Comparison of ENCODE assay signal across 8 cellular contexts in the genomic region with DNA sequence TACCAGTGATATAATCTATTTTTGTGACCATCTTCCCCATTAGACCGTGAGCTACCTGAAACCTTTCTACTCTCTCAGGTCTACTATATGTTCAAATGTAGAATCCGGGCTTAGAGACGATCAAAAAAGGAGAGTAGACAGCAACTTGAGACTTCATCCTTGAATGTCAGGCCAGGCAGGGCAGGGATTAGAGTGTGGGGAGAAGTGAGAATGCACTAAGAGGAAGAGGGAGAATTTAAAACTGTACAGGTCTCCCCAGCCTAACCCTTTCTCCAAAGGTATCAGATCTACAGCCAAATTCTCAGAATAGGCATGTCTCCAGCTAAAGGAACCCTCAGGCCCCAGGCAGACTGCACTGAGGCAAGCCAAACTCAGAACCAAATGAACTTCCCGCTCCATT. TPM values are rescaled to one million over a fixed set of nuclear protein-coding genes. Genes with fewer than 3 reads are reported as not detected.
A peak's percentile ranks its signal among the peaks of the same experiment; 100 is the strongest.
DNase-seq lines count a peak whose midpoint lies in the region; ATAC-seq and TF ChIP-seq lines count a peak whose summit lies in the region.

No MANE protein-coding gene starts in this region.

- no peaks in the 10 kb centered on the region for H3K27me3 ChIP-seq in Caco-2 (replicated peaks; ENCODE audit: control insufficient read depth, insufficient read depth, low read length)
- no peaks in the 10 kb centered on the region for H3K27me3 ChIP-seq in OCI-LY3 (ENCODE audit: low read depth, low read length)
- no peaks in the 10 kb centered on the region for H3K27me3 ChIP-seq in endocrine pancreas (ENCODE audit: control insufficient read depth, insufficient read depth, low read length)
- H3K27me3 ChIP-seq in osteoblast (ENCODE audit: insufficient read depth, low read length): no peaks in the 10 kb centered on the region

- H3K79me2 ChIP-seq in OCI-LY3 (ENCODE audit: low read length) (peaks cover 39% of the 10 kb centered on the region), osteoblast (ENCODE audit: insufficient read depth, low read length) (peaks cover 57% of the 10 kb centered on the region)

- peak overlapping the region; percentile 98 for H3K27ac Mint-ChIP-seq in Caco-2 (ENCODE audit: unreplicated experiment)

- H3K36me3 ChIP-seq in Caco-2 (ENCODE audit: control insufficient read depth, insufficient read depth, low read length): peaks cover 11% of the 10 kb centered on the region
- peaks cover 23% of the 10 kb centered on the region for H3K36me3 ChIP-seq in OCI-LY3 (replicated peaks; ENCODE audit: low read depth, low read length)
- peaks cover 3% of the 10 kb centered on the region for H3K36me3 ChIP-seq in endocrine pancreas (ENCODE audit: control insufficient read depth, insufficient read depth, low read length)
- peaks cover 39% of the 10 kb centered on the region for H3K36me3 ChIP-seq in osteoblast (ENCODE audit: insufficient read depth, low read length)

- peaks cover 18% of the 10 kb centered on the region for H3K4me1 ChIP-seq in Caco-2
- peaks cover 20% of the 10 kb centered on the region for H3K4me1 ChIP-seq in OCI-LY3 (ENCODE audit: low read length)
- H3K4me1 ChIP-seq in endocrine pancreas (ENCODE audit: control insufficient read depth, insufficient read depth, low read length): peaks cover 10% of the 10 kb centered on the region
- H3K4me1 ChIP-seq in osteoblast (ENCODE audit: insufficient read depth, low read length): peaks cover 32% of the 10 kb centered on the region

- H3K27ac ChIP-seq in OCI-LY3 (ENCODE audit: low read length) (peak overlapping the region; percentile 71), osteoblast (ENCODE audit: low read depth, low read length) (peak overlapping the region; percentile 95)

- intact Hi-C loops in Caco-2 (cut with micrococcal nuclease; ENCODE audit: unreplicated experiment): loop anchor here (2.0 kb wide), 1 partner anchor 121 kb away; no protein-coding TSS in a partner anchor

- TSS peak; percentile 58 for BruUV-seq in Caco-2 (replicated peaks; lab: Mats Ljungman, UMichigan)

- no peaks in the 10 kb centered on the region for H3K9me3 ChIP-seq in Caco-2
- no peaks in the 10 kb centered on the region for H3K9me3 ChIP-seq in OCI-LY3 (ENCODE audit: insufficient read depth, low read length)
- no peaks in the 10 kb centered on the region for H3K9me3 ChIP-seq in endocrine pancreas (ENCODE audit: control insufficient read depth, low read length)
- no peaks in the 10 kb centered on the region for H3K9me3 ChIP-seq in osteoblast (ENCODE audit: low read depth, low read length)

- peak overlapping the region; percentile 95 for H3K4me2 ChIP-seq in OCI-LY3 (ENCODE audit: low read length)
- H3K4me2 ChIP-seq in osteoblast (ENCODE audit: insufficient read depth, low read length): peak overlapping the region; percentile 99

- H3K36me3 Mint-ChIP-seq in Caco-2 (ENCODE audit: insufficient read depth, unreplicated experiment): peaks cover 53% of the 10 kb centered on the region

- no peaks in the 10 kb centered on the region for H3K9me3 Mint-ChIP-seq in Caco-2 (ENCODE audit: unreplicated experiment)

- TF ChIP-seq CTCF in Caco-2 (IDR thresholded peaks at IDR 0.05; ENCODE audit: insufficient read depth in 1 of 2, low read depth in 1 of 2, low read length in 1 of 2, severe bottlenecking in 1 of 2, unreplicated experiment in 1 of 2) (no peak), OCI-LY3 (IDR thresholded peaks at IDR 0.05; ENCODE audit: low read depth, low read length) (no peak), osteoblast (IDR thresholded peaks at IDR 0.05; ENCODE audit: extremely low read depth, low read depth, low read length) (no peak)

- H4K20me1 ChIP-seq in OCI-LY3 (ENCODE audit: insufficient read depth, low read length) (no peaks in the 10 kb centered on the region), osteoblast (ENCODE audit: insufficient read depth, low read length) (peaks cover 20% of the 10 kb centered on the region)

- H3K4me3 ChIP-seq in Caco-2 (ENCODE audit: low read depth, low read length) (peak overlapping the region; percentile 93), OCI-LY3 (ENCODE audit: low read length) (peak overlapping the region; percentile 97), endocrine pancreas (ENCODE audit: control insufficient read depth, insufficient read depth, low read length) (peak overlapping the region; percentile 82), osteoblast (ENCODE audit: insufficient read depth, low read length) (peak overlapping the region; percentile 96)

- H2AFZ ChIP-seq in OCI-LY3 (ENCODE audit: low read depth, low read length) (no peak overlapping the region), osteoblast (ENCODE audit: low read length) (no peak overlapping the region)

- CTCF ChIA-PET in Caco-2 (lab: Charles Lee): no interaction called here

- H3K4me1 Mint-ChIP-seq in Caco-2 (ENCODE audit: low read depth, unreplicated experiment): peaks cover 26% of the 10 kb centered on the region

- ATAC-seq in HG03521 (IDR thresholded peaks at IDR 0.05; ENCODE audit: unreplicated experiment): no peak

- peak overlapping the region; percentile 99 for H3K9ac ChIP-seq in OCI-LY3 (ENCODE audit: low read length)
- H3K9ac ChIP-seq in endocrine pancreas (ENCODE audit: control insufficient read depth, insufficient read depth, low read length): peak overlapping the region; percentile 97

- H3K4me3 Mint-ChIP-seq in Caco-2 (ENCODE audit: unreplicated experiment): peak overlapping the region; percentile 97

- no peaks in the 10 kb centered on the region for H3K27me3 Mint-ChIP-seq in Caco-2 (ENCODE audit: insufficient read depth, unreplicated experiment)

- POLR2A ChIA-PET in Caco-2 (lab: Charles Lee): interaction anchor here (0.6 to 1.0 kb wide), 3 partner anchors 10 to 1033 kb away, joined by 3 to 4 read pairs (median 4); a partner anchor contains a TSS

- DNase-seq in Caco-2: no peak
- no peak for DNase-seq in osteoblast (ENCODE audit: insufficient read length, low spot score, missing footprints)
- DNase-seq in T1000 (lab: John Stamatoyannopoulos, UW): no peak
- DNase-seq in iPS-NIHi11 (ENCODE audit: low spot score): no peak
- DNase-seq in NCI-H345 treated with DMSO at 0.1 percent for 48 hours (lab: John Stamatoyannopoulos, UW; ENCODE audit: unreplicated experiment): no peak

RNA-seq across cellular contexts. Expression of a gene that starts 0.9 kb away (rescaled TPM):
- total RNA-seq in Caco-2 (2022) (158 and 170 TPM in 2 replicates), osteoblast (131 and 138 TPM in 2 replicates)

RNA-seq across cellular contexts. Expression of a gene that starts 3.6 kb away (rescaled TPM):
- not detected in 2 replicates for total RNA-seq in Caco-2 (2022)
- total RNA-seq in osteoblast: not detected in 2 replicates

RNA-seq across cellular contexts. Expression of a gene that starts 10.3 kb away (rescaled TPM):
- 98.6 and 105 TPM in 2 replicates for total RNA-seq in Caco-2 (2022)
- total RNA-seq in osteoblast: 21.7 and 23.0 TPM in 2 replicates

RNA-seq across cellular contexts. Expression of a gene that starts 21.5 kb away (rescaled TPM):
- total RNA-seq in Caco-2 (2022) (13.7 and 13.8 TPM in 2 replicates), osteoblast (5.1 and 6.2 TPM in 2 replicates)

RNA-seq across cellular contexts. Expression of a gene that starts 21.8 kb away (rescaled TPM):
- 182 and 190 TPM in 2 replicates for total RNA-seq in Caco-2 (2022)
- 176 and 182 TPM in 2 replicates for total RNA-seq in osteoblast
